1 cellular context compared by ENCODE assay signal in genomic region chr16:85473909-85474640, GRCh38.
TF ChIP-seq lines count a peak whose summit lies in the region.

No MANE protein-coding gene starts in this region.

TF ChIP-seq in SK-N-SH, 30 proteins besides CTCF, POLR2A, EP300 and RAD21:
- TF ChIP-seq NFIC (IDR thresholded peaks at IDR 0.05; ENCODE audit: borderline replicate concordance) (no peak), POLR2AphosphoS5 (IDR thresholded peaks at IDR 0.05; ENCODE audit: low read depth, low read length) (no peak), FOSL2 (IDR thresholded peaks at IDR 0.05; ENCODE audit: borderline replicate concordance, low read depth) (no peak), EZH2phosphoT487 (IDR thresholded peaks at IDR 0.05; ENCODE audit: borderline replicate concordance, low read depth) (no peak), MXI1 (IDR thresholded peaks at IDR 0.05; ENCODE audit: low read depth, low read length) (no peak), GATA2 (CRISPR knock-in tag; IDR thresholded peaks at IDR 0.05) (no peak), SMC3 (IDR thresholded peaks at IDR 0.05; ENCODE audit: low read depth, low read length) (peak; percentile 20; the same call in 1 of the 2 replicates), RCOR1 (IDR thresholded peaks at IDR 0.05; ENCODE audit: low read length) (no peak)
